Comparison of ENCODE assay signal across 8 cellular contexts in the genomic region with DNA sequence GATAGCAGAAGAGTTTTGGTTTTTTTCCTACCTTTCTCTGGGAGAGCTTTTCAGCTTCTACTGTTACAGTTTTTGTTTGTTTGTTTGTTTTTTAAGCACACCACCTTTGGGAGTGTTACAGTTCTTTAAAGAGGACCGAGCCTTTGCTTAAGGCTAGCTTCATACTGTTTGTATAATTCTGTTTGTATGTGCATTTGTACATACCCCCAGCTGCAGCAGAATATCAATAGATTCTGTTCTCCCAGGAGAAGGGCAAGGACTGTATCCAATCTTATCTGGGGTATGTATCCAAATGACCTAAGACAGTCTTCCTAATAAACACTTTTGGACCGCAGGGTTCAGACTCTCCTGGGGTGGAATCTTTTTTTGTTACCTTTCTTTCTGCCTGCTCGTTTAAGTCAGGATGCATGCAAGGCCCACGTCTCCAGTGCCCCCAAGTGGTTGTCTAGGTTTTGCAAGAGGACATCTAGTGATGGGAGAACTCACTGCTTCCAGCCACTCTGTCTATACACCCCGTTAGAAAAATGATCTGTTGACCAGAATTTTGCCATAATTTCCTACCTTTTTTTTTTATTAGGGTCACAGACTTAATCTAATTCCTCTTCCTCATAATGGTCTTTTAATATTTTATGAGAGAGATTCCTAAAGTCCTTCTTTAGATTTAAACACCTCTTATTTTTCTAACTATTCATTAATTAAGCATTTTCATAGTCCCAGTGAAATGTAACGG. TPM values are rescaled to one million over a fixed set of nuclear protein-coding genes. Genes with fewer than 3 reads are reported as not detected.
A peak's percentile ranks its signal among the peaks of the same experiment; 100 is the strongest.
DNase-seq lines count a peak whose midpoint lies in the region; ATAC-seq, FAIRE-seq and TF ChIP-seq lines count a peak whose summit lies in the region.

No MANE protein-coding gene starts in this region.

- H3K36me3 ChIP-seq in GM06990 (ENCODE audit: control insufficient read depth, insufficient read depth, low read length) (no peaks in the 10 kb centered on the region; the same call in 1 of the 2 replicates), GM12878 (ENCODE audit: control insufficient read depth in 2 of 2, insufficient read depth in 2 of 2, low read length in 1 of 2) (no peaks in the 10 kb centered on the region), iPS DF 6.9 (ENCODE audit: control insufficient read depth, insufficient read depth, low read length) (no peaks in the 10 kb centered on the region)

- RAD21 ChIA-PET in GM12878 (lab: Charles Lee; ENCODE audit: unreplicated experiment): interaction anchor here (0.6 to 5.0 kb wide), 12 partner anchors 8 to 375 kb away, joined by 3 to 39 read pairs (median 4); partner anchors contain the start of gene NRF1

- H3K4me2 ChIP-seq in GM12878 (ENCODE audit: control insufficient read depth, insufficient read depth): no peak overlapping the region

- no peaks in the 10 kb centered on the region for H4K20me1 ChIP-seq in GM12878 (ENCODE audit: control insufficient read depth, insufficient read depth)

- ATAC-seq in HG02759 (IDR thresholded peaks at IDR 0.05; ENCODE audit: unreplicated experiment) (peak; percentile 71), GM12878 (peak; percentile 100)

- no peak for DNase-seq in GM06990 (ENCODE audit: extremely low read depth, insufficient read length)
- DNase-seq in NCI-H2081 (lab: John Stamatoyannopoulos, UW): peak; percentile 77 to 86
- DNase-seq in GM12878 (ENCODE audit: low read depth, low spot score): peak; percentile 47
- DNase-seq in iPS DF 6.9 (ENCODE audit: low read depth, low spot score): peak; percentile 41
- peak; percentile 28 to 42 for DNase-seq in stimulated activated CD4-positive, alpha-beta T cell treated with anti-CD3 and anti-CD28 coated beads, Interleukin-1b, Interleukin-23, amount 100 ng/mL, for 1 hour (ENCODE audit: low read depth in 2 of 2)
- DNase-seq in cortex of kidney (lab: John Stamatoyannopoulos, UW): no peak

- H3K79me2 ChIP-seq in GM12878 (ENCODE audit: control insufficient read depth, insufficient read depth, low read length): peaks cover 21% of the 10 kb centered on the region

- TF ChIP-seq CTCF in GM06990 (IDR thresholded peaks at IDR 0.05; ENCODE audit: insufficient read depth, low read length, poor library complexity, severe bottlenecking): peak; percentile 92
- TF ChIP-seq CTCF in GM12878 (IDR thresholded peaks at IDR 0.05 in 2 of 3, conservative IDR thresholded peaks at IDR 0.05 in 1 of 3; ENCODE audit: control insufficient read depth in 2 of 3, extremely low read depth in 1 of 3, insufficient read depth in 1 of 3, low read depth in 3 of 3, low read length in 3 of 3): peak; percentile 85 to 89 (median 89)

- WGBS in GM12878 (ENCODE audit: insufficient coverage, insufficient replicate concordance, low lambda C conversion rate, missing lambda C conversion rate): 0% methylated on average over 6 of the region's 6 CpGs
- WGBS in iPS DF 6.9 (ENCODE audit: insufficient coverage, insufficient read length): no CpG with 5 or more reads among the region's 6 CpGs

- no peak for TF ChIP-seq EP300 in GM12878 (IDR thresholded peaks at IDR 0.05; ENCODE audit: borderline replicate concordance in 1 of 2, control insufficient read depth in 1 of 2, low read depth in 2 of 2, low read length in 2 of 2)

- H3K9ac ChIP-seq in GM12878 (ENCODE audit: control insufficient read depth, insufficient read depth, low read length): no peak overlapping the region

- H3K4me3 ChIP-seq in GM06990 (replicated peaks; ENCODE audit: low read depth, low read length): no peak overlapping the region
- no peak overlapping the region for H3K4me3 ChIP-seq in GM12878
- no peak overlapping the region for H3K4me3 ChIP-seq in iPS DF 6.9 (ENCODE audit: low read length)

- no peak overlapping the region for H3K27ac ChIP-seq in GM12878 (ENCODE audit: control insufficient read depth, insufficient read depth)
- H3K27ac ChIP-seq in iPS DF 6.9 (ENCODE audit: low read length): no peak overlapping the region

- no peak overlapping the region for H2AFZ ChIP-seq in GM12878 (ENCODE audit: control insufficient read depth, low read depth, low read length)

- intact Hi-C loops in GM12878 (cut with micrococcal nuclease; ENCODE audit: unreplicated experiment): loop anchor here (1.0 to 5.0 kb wide), 2 partner anchors 23 to 268 kb away; no protein-coding TSS in a partner anchor

- CTCF ChIA-PET in GM12878 (lab: Yijun Ruan, JAX): interaction anchor here (0.5 to 18.5 kb wide), 16 partner anchors 9 to 375 kb away, joined by 3 to 328 read pairs (median 4); partner anchors contain the start of gene NRF1

- POLR2A ChIA-PET in GM12878 (lab: Charles Lee): interaction anchor here (1.0 kb wide), 1 partner anchor 23 kb away, joined by 4 read pairs; no protein-coding TSS in a partner anchor

- H3K27me3 ChIP-seq in GM06990 (replicated peaks; ENCODE audit: control insufficient read depth, insufficient read depth, low read length) (no peaks in the 10 kb centered on the region), GM12878 (replicated peaks in 1 of 2; ENCODE audit: control insufficient read depth in 2 of 2, insufficient read depth in 2 of 2, low read length in 1 of 2) (no peaks in the 10 kb centered on the region), iPS DF 6.9 (ENCODE audit: control insufficient read depth, insufficient read depth, low read length) (no peaks in the 10 kb centered on the region)

- peak; percentile 85 for TF ChIP-seq RAD21 in GM12878 (IDR thresholded peaks at IDR 0.05; ENCODE audit: insufficient read depth, low read depth, low read length)

- SMC1A ChIA-PET in GM12878 (lab: Charles Lee; ENCODE audit: uncharacterized antibody, unreplicated experiment): interaction anchor here (0.8 to 1.6 kb wide), 12 partner anchors 8 to 417 kb away, joined by 3 to 25 read pairs (median 4); partner anchors contain the start of gene NRF1

- in situ Hi-C loops in GM12878 (cut with MboI): no loop called here

- H3K4me1 ChIP-seq in GM12878 (ENCODE audit: control insufficient read depth, insufficient read depth, low read length): peaks cover 7% of the 10 kb centered on the region
- peaks cover 1% of the 10 kb centered on the region; the same call in 1 of the 2 replicates for H3K4me1 ChIP-seq in iPS DF 6.9 (ENCODE audit: control insufficient read depth, insufficient read depth, low read length)

- no peak for TF ChIP-seq POLR2A in GM12878 (IDR thresholded peaks at IDR 0.05; ENCODE audit: low read depth, low read length)

- H3K9me3 ChIP-seq in GM12878 (replicated peaks; ENCODE audit: control insufficient read depth, insufficient read depth, low read length): no peaks in the 10 kb centered on the region
- no peaks in the 10 kb centered on the region for H3K9me3 ChIP-seq in iPS DF 6.9 (ENCODE audit: control insufficient read depth, insufficient read depth, low read length)

- no TSS peak for BruUV-seq in GM12878 (replicated peaks; lab: Mats Ljungman, UMichigan)

- FAIRE-seq in TTC549 (lab: Jason Lieb, UNC) (peak; percentile 5), GM12878 (lab: Jason Lieb, UNC) (peak; percentile 90)

TF ChIP-seq in GM12878, 131 proteins besides CTCF, POLR2A, EP300 and RAD21 (continues in another document):
- TF ChIP-seq BMI1 (IDR thresholded peaks at IDR 0.05; ENCODE audit: borderline replicate concordance): no peak
- TF ChIP-seq JUND (IDR thresholded peaks at IDR 0.05; ENCODE audit: low read depth, low read length): no peak
- no peak for TF ChIP-seq SRF (IDR thresholded peaks at IDR 0.05; ENCODE audit: low read depth in 2 of 2, low read length in 2 of 2)
- peak; percentile 21; the same call in 1 of the 2 replicates for TF ChIP-seq FOXM1 (IDR thresholded peaks at IDR 0.05; ENCODE audit: low read depth, low read length)
- peak; percentile 42; the same call in 1 of the 2 replicates for TF ChIP-seq MXI1 (IDR thresholded peaks at IDR 0.05; ENCODE audit: low read depth, low read length)
- TF ChIP-seq HSF1 (IDR thresholded peaks at IDR 0.05; ENCODE audit: low read depth, low read length): no peak
- no peak for TF ChIP-seq NRF1 (conservative IDR thresholded peaks at IDR 0.05; ENCODE audit: low read depth, low read length)
- peak; percentile 41; the same call in 1 of the 2 replicates for TF ChIP-seq RB1 (IDR thresholded peaks at IDR 0.05; ENCODE audit: borderline replicate concordance)
- TF ChIP-seq FOXK2 (IDR thresholded peaks at IDR 0.05): no peak
- TF ChIP-seq SMC3 (IDR thresholded peaks at IDR 0.05; ENCODE audit: borderline replicate concordance, low read length): peak; percentile 84; the same call in 1 of the 2 replicates
- peak; percentile 58; the same call in 1 of the 2 replicates for TF ChIP-seq YY1 (IDR thresholded peaks at IDR 0.05; ENCODE audit: low read depth, low read length)
- TF ChIP-seq ZNF384 (IDR thresholded peaks at IDR 0.05; ENCODE audit: borderline replicate concordance, low read depth, low read length): no peak

RNA-seq across cellular contexts. Expression of gene NRF1, which starts 23.9 kb away (rescaled TPM):
- 35.2 and 43.8 TPM in 2 replicates for total RNA-seq in GM12878 (2013; cell fraction: nucleolus; rRNA removed)
- 11.4 and 12.9 TPM in 2 replicates for total RNA-seq in GM12878 (2014; rRNA removed)
- total RNA-seq in GM12878 (2014; rRNA removed; fragmentation: Illumina TruSeq; extraction: Trizol): 14.1 and 15.4 TPM in 2 replicates
- total RNA-seq in GM12878 (2021): 17.4 and 19.8 TPM in 2 replicates
- polyA plus RNA-seq in GM12878 (2011; ENCODE audit: low read depth): 4.2 TPM
- polyA plus RNA-seq in GM12878 (2011; rRNA removed): 16.7 and 23.1 TPM in 2 replicates
- 22.4 and 23.1 TPM in 2 replicates for polyA plus RNA-seq in GM12878 (2011; cell fraction: cytosol; rRNA removed)
- polyA plus RNA-seq in GM12878 (2011; cell fraction: nucleus; rRNA removed): 19.7 and 22.8 TPM in 2 replicates
- polyA plus RNA-seq in GM12878 (2012): 8.1 and 8.7 TPM in 2 replicates
- 14.4 and 14.6 TPM in 2 replicates for polyA plus RNA-seq in GM12878 (2014; fragmentation: Illumina TruSeq; extraction: Trizol)
- 1 to 10 TPM; 3.5 TPM for polyA plus RNA-seq in GM12878 (2014; fragmentation: Nextera tagmentation; extraction: Ambion mirVana)
- 17.0 and 17.3 TPM in 2 replicates for polyA plus RNA-seq in GM12878 (2014; rRNA removed)
- 10 to 100 TPM in 1 of 2 experiments, 1 to 10 TPM in 1; 8.5 to 10.0 TPM for polyA plus RNA-seq in GM12878 (2016; fragmentation: Nextera tagmentation; extraction: Ambion mirVana)
- 51.8 and 55.2 TPM in 2 replicates for polyA minus RNA-seq in GM12878 (2011; rRNA and poly(A)+ RNA removed)
- 8.6 and 12.0 TPM in 2 replicates for polyA minus RNA-seq in GM12878 (2011; cell fraction: cytosol; rRNA and poly(A)+ RNA removed)
- polyA minus RNA-seq in GM12878 (2011; cell fraction: nucleus; rRNA and poly(A)+ RNA removed): 23.6 and 38.2 TPM in 2 replicates

Comparison
In these comparisons a context has a peak if more than half of its experiments do, and no peak if none do; other contexts are left out.
1. DNase-seq: peak in NCI-H2081 (2 of 2), GM12878 (single experiment), iPS DF 6.9 (single experiment) and stimulated activated CD4-positive, alpha-beta T cell treated with anti-CD3 and anti-CD28 coated beads, Interleukin-1b, Interleukin-23, amount 100 ng/mL, for 1 hour (2 of 2); none in GM06990 (single experiment) and cortex of kidney (single experiment).